Comparison of ENCODE assay signal across 23 cellular contexts in genomic region chr1:226076378-226076777, GRCh38. TPM values are rescaled to one million over a fixed set of nuclear protein-coding genes. Genes with fewer than 3 reads are reported as not detected.
A peak's percentile ranks its signal among the peaks of the same experiment; 100 is the strongest.
DNase-seq lines count a peak whose midpoint lies in the region; ATAC-seq and TF ChIP-seq lines count a peak whose summit lies in the region.
"Had no signal": no experiment of that assay in that cellular context is flagged by ENCODE, and none has a peak within 500 bp of the region (broad histone marks: within the 10 kb centered on the region; RNA-seq: fewer than 3 reads in every experiment).

No MANE protein-coding gene starts in this region.

- H3K27ac ChIP-seq in HEK293 (ENCODE audit: extremely low read depth, low read depth, low read length) (no peak overlapping the region), neutrophil (peak overlapping the region; percentile 10)
- H3K27ac ChIP-seq: BLaER1, SJSA1 had no signal

- H3K4me1 Mint-ChIP-seq in activated T-cell treated with anti-CD3 and anti-CD28 coated beads, Interleukin-2, amount 50 U/mL, for 72 hours (ENCODE audit: low read depth) = no peaks in the 10 kb centered on the region
- H3K4me1 Mint-ChIP-seq in activated T-cell treated with anti-CD3 and anti-CD28 coated beads, Interleukin-2, amount 50 U/mL, for 4 hours (ENCODE audit: low read depth) = no peaks in the 10 kb centered on the region
- H3K4me1 Mint-ChIP-seq in activated B cell treated with CpG ODN at 0.5 μM for 24 hours = peaks cover 2% of the 10 kb centered on the region

- no peak overlapping the region for H3K4me3 Mint-ChIP-seq in activated T-cell treated with anti-CD3 and anti-CD28 coated beads, Interleukin-2, amount 50 U/mL, for 72 hours
- no peak overlapping the region for H3K4me3 Mint-ChIP-seq in activated T-cell treated with anti-CD3 and anti-CD28 coated beads, Interleukin-2, amount 50 U/mL, for 4 hours
- H3K4me3 Mint-ChIP-seq in activated B cell treated with CpG ODN at 0.5 μM for 24 hours = no peak overlapping the region
- H3K4me3 Mint-ChIP-seq: CD4-positive, alpha-beta T cell had no signal

- H3K4me1 ChIP-seq in HEK293 (ENCODE audit: control insufficient read depth, insufficient read depth, low read length) = no peaks in the 10 kb centered on the region
- no peaks in the 10 kb centered on the region for H3K4me1 ChIP-seq in neutrophil (ENCODE audit: control insufficient read depth in 1 of 2, insufficient read depth in 1 of 2, low read depth in 1 of 2, low read length in 1 of 2)
- H3K4me1 ChIP-seq: BLaER1, SJSA1 had no signal

- H3K27me3 ChIP-seq in neutrophil = peaks cover 4% of the 10 kb centered on the region
- H3K27me3 ChIP-seq: BLaER1, SJSA1 had no signal

- CTCF ChIA-PET in HEK293 (lab: Yijun Ruan, JAX) = interaction anchor here (1.3 to 4.8 kb wide), 3 partner anchors 11 to 49 kb away, joined by 4 to 34 read pairs (median 6); no protein-coding TSS in a partner anchor
- CTCF ChIA-PET in activated B cell treated with CpG ODN at 0.5 μM for 24 hours (lab: Charles Lee) = interaction anchor here (1.6 kb wide), 1 partner anchor 12 kb away, joined by 6 read pairs; no protein-coding TSS in a partner anchor

- no peaks in the 10 kb centered on the region for H3K9me3 Mint-ChIP-seq in activated T-cell treated with anti-CD3 and anti-CD28 coated beads, Interleukin-2, amount 50 U/mL, for 72 hours
- H3K9me3 Mint-ChIP-seq in activated T-cell treated with anti-CD3 and anti-CD28 coated beads, Interleukin-2, amount 50 U/mL, for 4 hours = no peaks in the 10 kb centered on the region
- H3K9me3 Mint-ChIP-seq in activated B cell treated with CpG ODN at 0.5 μM for 24 hours = no peaks in the 10 kb centered on the region
- H3K9me3 Mint-ChIP-seq: CD4-positive, alpha-beta T cell had no signal

- H3K27ac Mint-ChIP-seq in activated T-cell treated with anti-CD3 and anti-CD28 coated beads, Interleukin-2, amount 50 U/mL, for 72 hours = peak overlapping the region; percentile 66
- H3K27ac Mint-ChIP-seq in activated B cell treated with CpG ODN at 0.5 μM for 24 hours = peak overlapping the region; percentile 35
- H3K27ac Mint-ChIP-seq: CD4-positive, alpha-beta T cell had no signal

- TF ChIP-seq CTCF in HEK293 (tag by site-specific recombination; IDR thresholded peaks at IDR 0.05) (no peak), activated B cell treated with CpG ODN at 0.5 μM for 24 hours (IDR thresholded peaks at IDR 0.05) (no peak), neutrophil (IDR thresholded peaks at IDR 0.05) (no peak), foreskin fibroblast (IDR thresholded peaks at IDR 0.05; ENCODE audit: low read depth, low read length) (no peak)

- POLR2A ChIA-PET in HEK293 (lab: Yijun Ruan, JAX) (interaction anchor here (0.8 to 2.6 kb wide), 2 partner anchors 10 to 14 kb away, joined by 3 to 21 read pairs; partner anchors contain the start of gene H3-3A), activated B cell treated with CpG ODN at 0.5 μM for 24 hours (lab: Charles Lee) (interaction anchor here (0.7 to 1.8 kb wide), 5 partner anchors 10 to 74 kb away, joined by 3 to 9 read pairs (median 4); no protein-coding TSS in a partner anchor)

- DNase-seq in activated T-cell treated with anti-CD3 and anti-CD28 coated beads, Interleukin-2, amount 50 U/mL, for 72 hours = no peak
- DNase-seq in activated T-cell treated with anti-CD3 and anti-CD28 coated beads, Interleukin-2, amount 50 U/mL, for 4 hours = no peak
- DNase-seq in activated B cell treated with CpG ODN at 0.5 μM for 24 hours = no peak
- DNase-seq in foreskin fibroblast = no peak
- DNase-seq in NCI-H510A (lab: John Stamatoyannopoulos, UW) = no peak
- DNase-seq: CD4-positive, alpha-beta T cell; DMS79; GF-D8; GOT3; HCEC 1CT; Karpas-422; NCI-H1092 treated with DMSO at 0.1 percent for 48 hours; NCI-H1436; NCI-H187; NCI-H2171 treated with DMSO at 0.1 percent for 48 hours; NCI-H524 treated with DMSO at 0.1 percent for 48 hours; NCI-H774; Right ventricle myocardium superior had no signal

- no peaks in the 10 kb centered on the region for H3K27me3 Mint-ChIP-seq in activated T-cell treated with anti-CD3 and anti-CD28 coated beads, Interleukin-2, amount 50 U/mL, for 72 hours (ENCODE audit: low read depth)
- H3K27me3 Mint-ChIP-seq in activated T-cell treated with anti-CD3 and anti-CD28 coated beads, Interleukin-2, amount 50 U/mL, for 4 hours (ENCODE audit: low read depth) = no peaks in the 10 kb centered on the region
- no peaks in the 10 kb centered on the region for H3K27me3 Mint-ChIP-seq in activated B cell treated with CpG ODN at 0.5 μM for 24 hours
- H3K27me3 Mint-ChIP-seq: CD4-positive, alpha-beta T cell had no signal

- peak; percentile 22 to 27 for ATAC-seq in activated T-cell treated with anti-CD3 and anti-CD28 coated beads, Interleukin-2, amount 50 U/mL, for 72 hours (replicated peaks in 1 of 2)
- no peak for ATAC-seq in activated T-cell treated with anti-CD3 and anti-CD28 coated beads, Interleukin-2, amount 50 U/mL, for 4 hours
- ATAC-seq in activated B cell treated with CpG ODN at 0.5 μM for 24 hours (ENCODE audit: low read depth) (no peak), HG02973 (IDR thresholded peaks at IDR 0.05; ENCODE audit: unreplicated experiment) (no peak)

- no peaks in the 10 kb centered on the region for H3K9me3 ChIP-seq in HEK293 (ENCODE audit: control insufficient read depth, insufficient read depth, low read depth, low read length)
- no peaks in the 10 kb centered on the region for H3K9me3 ChIP-seq in neutrophil
- H3K9me3 ChIP-seq: BLaER1, SJSA1 had no signal

- intact Hi-C loops in activated B cell treated with CpG ODN at 0.5 μM for 24 hours (cut with micrococcal nuclease) = no loop called here

- H3K36me3 Mint-ChIP-seq in activated T-cell treated with anti-CD3 and anti-CD28 coated beads, Interleukin-2, amount 50 U/mL, for 72 hours (ENCODE audit: insufficient read depth in 2 of 2) = peaks cover 3 to 12% of the 10 kb centered on the region in 2 donors
- H3K36me3 Mint-ChIP-seq in activated T-cell treated with anti-CD3 and anti-CD28 coated beads, Interleukin-2, amount 50 U/mL, for 4 hours (ENCODE audit: insufficient read depth) = peaks cover 26% of the 10 kb centered on the region
- H3K36me3 Mint-ChIP-seq in activated B cell treated with CpG ODN at 0.5 μM for 24 hours (ENCODE audit: low read depth) = peaks cover 37% of the 10 kb centered on the region

- H3K36me3 ChIP-seq in HEK293 (ENCODE audit: control insufficient read depth in 2 of 2, insufficient read depth in 1 of 2, low read length in 2 of 2) = peaks cover 20 to 21% of the 10 kb centered on the region in 2 experiments
- H3K36me3 ChIP-seq in neutrophil = peaks cover 51% of the 10 kb centered on the region

- H3K4me3 ChIP-seq in HEK293 (ENCODE audit: low read depth, low read length) (no peak overlapping the region), neutrophil (ENCODE audit: low read depth in 1 of 2, low read length in 1 of 2) (no peak overlapping the region), foreskin fibroblast (ENCODE audit: low read depth in 1 of 2, low read length in 2 of 2) (no peak overlapping the region)
- H3K4me3 ChIP-seq: BLaER1, SJSA1 had no signal

TF ChIP-seq in HEK293, 187 proteins besides CTCF, POLR2A, EP300 and RAD21:
- no peak for TF ChIP-seq ZNF791 (tag by site-specific recombination; IDR thresholded peaks at IDR 0.05)
- TF ChIP-seq ZNF571 (tag by site-specific recombination; IDR thresholded peaks at IDR 0.05) = no peak
- peak; percentile 94 for TF ChIP-seq ZNF121 (tag by site-specific recombination; IDR thresholded peaks at IDR 0.05)
- TF ChIP-seq SCRT2 (tag by site-specific recombination; IDR thresholded peaks at IDR 0.05) = peak; percentile 38; the same call in 1 of the 2 replicates

RNA-seq across cellular contexts. Expression of gene H3-3A, which starts 13.9 kb away (rescaled TPM):
- 100 to 1,000 TPM; 231 to 239 TPM for total RNA-seq in activated T-cell treated with anti-CD3 and anti-CD28 coated beads, Interleukin-2, amount 50 U/mL, for 72 hours
- total RNA-seq in activated T-cell treated with anti-CD3 and anti-CD28 coated beads, Interleukin-2, amount 50 U/mL, for 4 hours = 100 to 1,000 TPM; 328 to 367 (median 332) TPM
- 600 and 642 TPM in 2 replicates for total RNA-seq in activated B cell treated with CpG ODN at 0.5 μM for 24 hours

Comparison
In these comparisons a context has a peak if more than half of its experiments do, and no peak if none do; other contexts are left out.
1. ATAC-seq: peak in activated T-cell treated with anti-CD3 and anti-CD28 coated beads, Interleukin-2, amount 50 U/mL, for 72 hours (2 of 2); none in activated T-cell treated with anti-CD3 and anti-CD28 coated beads, Interleukin-2, amount 50 U/mL, for 4 hours (0 of 2), activated B cell treated with CpG ODN at 0.5 μM for 24 hours (single experiment) and HG02973 (single experiment).